ENCODE assay signal across 9 cellular contexts in genomic region chr2:61993422-61994024, GRCh38.
A peak's percentile ranks its signal among the peaks of the same experiment; 100 is the strongest.
DNase-seq lines count a peak whose midpoint lies in the region; ATAC-seq, FAIRE-seq and TF ChIP-seq lines count a peak whose summit lies in the region.
"Had no signal": no experiment of that assay in that cellular context is flagged by ENCODE, and none has a peak within 500 bp of the region (broad histone marks: within the 10 kb centered on the region; RNA-seq: fewer than 3 reads in every experiment).

No MANE protein-coding gene starts in this region.

- FAIRE-seq in GM18507 (lab: Jason Lieb, UNC), result peak; percentile 78
- FAIRE-seq in small intestine (lab: Jason Lieb, UNC), result peak; percentile 57

- no peak for TF ChIP-seq POLR2A in heart left ventricle (IDR thresholded peaks at IDR 0.05)

- H3K4me3 ChIP-seq in heart left ventricle, result no peak overlapping the region
- no peak overlapping the region for H3K4me3 ChIP-seq in small intestine (ENCODE audit: low read depth in 1 of 2, low read length in 2 of 2)

- POLR2A ChIA-PET in activated CD8-positive, alpha-beta T cell treated with anti-CD3 and anti-CD28 coated beads, Interleukin-2, amount 10 ng/mL, durations not matched to agents 7 days and 5 days (lab: Charles Lee), result no interaction called here

- CTCF ChIA-PET in activated CD8-positive, alpha-beta T cell treated with anti-CD3 and anti-CD28 coated beads, Interleukin-2, amount 10 ng/mL, durations not matched to agents 7 days and 5 days (lab: Charles Lee), result interaction anchor here (0.6 to 2.1 kb wide), 26 partner anchors 10 to 783 kb away, joined by 3 to 32 read pairs (median 3); partner anchors contain the start of gene COMMD1

- TF ChIP-seq CTCF in CD14-positive monocyte (IDR thresholded peaks at IDR 0.05) (peak; percentile 75), heart left ventricle (IDR thresholded peaks at IDR 0.05) (peak; percentile 55 to 86 (median 69))

- H3K27ac Mint-ChIP-seq in CD14-positive monocyte, result peak overlapping the region in 1 of 7 donors; percentile 30
- H3K27ac Mint-ChIP-seq in activated CD8-positive, alpha-beta T cell treated with anti-CD3 and anti-CD28 coated beads, Interleukin-2, amount 10 ng/mL, durations not matched to agents 7 days and 5 days, result no peak overlapping the region

- peaks cover 0 to 2% (median 2%) of the 10 kb centered on the region in 3 donors for H3K27me3 Mint-ChIP-seq in CD14-positive monocyte (ENCODE audit: low read depth in 3 of 3)
- H3K27me3 Mint-ChIP-seq in activated CD8-positive, alpha-beta T cell treated with anti-CD3 and anti-CD28 coated beads, Interleukin-2, amount 10 ng/mL, durations not matched to agents 7 days and 5 days (ENCODE audit: low read depth), result no peaks in the 10 kb centered on the region

- intact Hi-C loops in CD14-positive monocyte (cut with micrococcal nuclease), result loop anchor here (2.0 to 5.0 kb wide), 2 partner anchors 419 kb away; no protein-coding TSS in a partner anchor
- intact Hi-C loops in heart left ventricle (cut with DNase I), result loop anchor here (1.0 to 10.0 kb wide), 13 partner anchors 71 to 419 kb away; partner anchors contain the start of gene B3GNT2 (in 3 of the 10)

- peak; percentile 70 for ATAC-seq in activated CD8-positive, alpha-beta T cell treated with anti-CD3 and anti-CD28 coated beads, Interleukin-2, amount 10 ng/mL, durations not matched to agents 7 days and 5 days
- ATAC-seq in heart left ventricle (peak in 3 of 4 donors; percentile 67 to 83 (median 75)), GM18873 (IDR thresholded peaks at IDR 0.05; ENCODE audit: low FRiP score, unreplicated experiment) (no peak)

- DNase-seq in CD14-positive monocyte (ENCODE audit: low spot score), result no peak
- DNase-seq in GM18507 (ENCODE audit: extremely low spot score, insufficient read length, low read depth), result no peak
- DNase-seq in NCI-H2029 treated with DMSO at 0.1 percent for 48 hours (lab: John Stamatoyannopoulos, UW), result peak; percentile 16
- DNase-seq in activated CD8-positive, alpha-beta T cell treated with anti-CD3 and anti-CD28 coated beads, Interleukin-2, amount 10 ng/mL, durations not matched to agents 7 days and 5 days, result peak; percentile 48
- DNase-seq in heart left ventricle, result peak in 1 of 5 donors; percentile 19
- DNase-seq in small intestine, result peak; percentile 63
- no peak for DNase-seq in OCI-M2 (lab: John Stamatoyannopoulos, UW; ENCODE audit: unreplicated experiment)
- DNase-seq: left cardiac atrium had no signal

- H3K36me3 ChIP-seq in heart left ventricle (no peaks in the 10 kb centered on the region), small intestine (ENCODE audit: control insufficient read depth in 2 of 2, insufficient read depth in 2 of 2, low read length in 2 of 2) (no peaks in the 10 kb centered on the region)

- no peaks in the 10 kb centered on the region for H3K27me3 ChIP-seq in heart left ventricle
- no peaks in the 10 kb centered on the region for H3K27me3 ChIP-seq in small intestine (ENCODE audit: control insufficient read depth in 2 of 2, insufficient read depth in 2 of 2, low read length in 2 of 2)

- H3K36me3 Mint-ChIP-seq in CD14-positive monocyte, result peaks cover 1 to 2% of the 10 kb centered on the region in 2 donors
- no peaks in the 10 kb centered on the region for H3K36me3 Mint-ChIP-seq in activated CD8-positive, alpha-beta T cell treated with anti-CD3 and anti-CD28 coated beads, Interleukin-2, amount 10 ng/mL, durations not matched to agents 7 days and 5 days (ENCODE audit: low read depth)

- H3K4me1 ChIP-seq in heart left ventricle (peaks cover 0 to 25% (median 3%) of the 10 kb centered on the region in 12 donors), small intestine (ENCODE audit: control insufficient read depth in 2 of 2, insufficient read depth in 1 of 2, low read depth in 1 of 2, low read length in 1 of 2) (peaks cover 0 to 3% of the 10 kb centered on the region in 2 donors)

- H3K9me3 Mint-ChIP-seq in CD14-positive monocyte, result peaks cover 0 to 2% (median 0%) of the 10 kb centered on the region in 7 donors
- H3K9me3 Mint-ChIP-seq in activated CD8-positive, alpha-beta T cell treated with anti-CD3 and anti-CD28 coated beads, Interleukin-2, amount 10 ng/mL, durations not matched to agents 7 days and 5 days (ENCODE audit: insufficient read depth), result no peaks in the 10 kb centered on the region

- no peak overlapping the region for H3K27ac ChIP-seq in heart left ventricle
- no peak overlapping the region for H3K27ac ChIP-seq in small intestine (ENCODE audit: low read depth in 1 of 2, low read length in 1 of 2)

- H3K9me3 ChIP-seq in heart left ventricle, result peaks cover 0 to 2% (median 0%) of the 10 kb centered on the region in 12 donors
- no peaks in the 10 kb centered on the region for H3K9me3 ChIP-seq in small intestine (ENCODE audit: control insufficient read depth, low read depth)

- peaks cover 16% of the 10 kb centered on the region for H3K4me1 Mint-ChIP-seq in CD14-positive monocyte
- H3K4me1 Mint-ChIP-seq in activated CD8-positive, alpha-beta T cell treated with anti-CD3 and anti-CD28 coated beads, Interleukin-2, amount 10 ng/mL, durations not matched to agents 7 days and 5 days (ENCODE audit: low read depth), result peaks cover 6% of the 10 kb centered on the region

- no peak overlapping the region for H3K4me3 Mint-ChIP-seq in CD14-positive monocyte
- H3K4me3 Mint-ChIP-seq in activated CD8-positive, alpha-beta T cell treated with anti-CD3 and anti-CD28 coated beads, Interleukin-2, amount 10 ng/mL, durations not matched to agents 7 days and 5 days, result no peak overlapping the region

- WGBS in heart left ventricle, 4 donors, result 70 to 78% (median 73%) methylated on average over 3 of the region's 3 CpGs
- WGBS in small intestine, 3 donors, result 70 to 78% (median 70%) methylated on average over 3 of the region's 3 CpGs

Comparison
In these comparisons a context has a peak if more than half of its experiments do, and no peak if none do; other contexts are left out.
1. DNase-seq: peak in NCI-H2029 treated with DMSO at 0.1 percent for 48 hours (single experiment), activated CD8-positive, alpha-beta T cell treated with anti-CD3 and anti-CD28 coated beads, Interleukin-2, amount 10 ng/mL, durations not matched to agents 7 days and 5 days (single experiment) and small intestine (single experiment); none in CD14-positive monocyte (single experiment), GM18507 (single experiment) and OCI-M2 (single experiment).